25 cellular contexts compared by ENCODE assay signal in the genomic region with DNA sequence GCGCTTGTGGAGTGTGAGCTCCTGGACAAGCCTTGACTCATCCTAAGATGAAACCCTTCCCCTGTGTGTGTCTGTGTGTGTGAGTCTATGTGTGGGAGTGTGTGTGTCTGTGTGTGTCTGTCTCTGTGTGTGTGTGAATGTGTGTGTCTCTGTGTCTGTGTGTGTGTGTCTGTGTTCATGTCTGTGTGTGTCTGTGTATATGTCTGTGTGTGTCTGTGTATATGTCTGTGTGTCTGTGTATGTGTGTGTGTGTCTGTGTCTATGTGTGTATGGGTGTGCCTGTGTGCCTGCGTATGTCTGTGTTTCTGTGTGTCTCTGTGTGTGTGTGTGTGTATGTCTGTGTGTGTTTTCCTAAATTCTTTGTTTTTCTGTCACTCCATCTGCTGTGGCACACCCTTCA. TPM values are rescaled to one million over a fixed set of nuclear protein-coding genes. Genes with fewer than 3 reads are reported as not detected.
DNase-seq lines count a peak whose midpoint lies in the region; ATAC-seq, FAIRE-seq and TF ChIP-seq lines count a peak whose summit lies in the region.
"Had no signal": no experiment of that assay in that cellular context is flagged by ENCODE, and none has a peak within 500 bp of the region (broad histone marks: within the 10 kb centered on the region; RNA-seq: fewer than 3 reads in every experiment).

No MANE protein-coding gene starts in this region.

- peak overlapping the region; percentile 99; the same call in 1 of the 2 replicates for H2BK15ac ChIP-seq in H1 (ENCODE audit: low read length)

- no peak overlapping the region for H4K8ac ChIP-seq in H1 (ENCODE audit: extremely low read depth, insufficient read depth, low read length)

- peaks cover 4% of the 10 kb centered on the region for H3K36me3 Mint-ChIP-seq in mesothelial cell of epicardium

- peaks cover 15% of the 10 kb centered on the region for H3K9me3 Mint-ChIP-seq in mesothelial cell of epicardium
- H3K9me3 Mint-ChIP-seq: CD4-positive, alpha-beta T cell had no signal

- no peak overlapping the region for H3K4me2 ChIP-seq in HepG2 (ENCODE audit: low read depth, low read length)
- H3K4me2 ChIP-seq in H1 (ENCODE audit: insufficient read depth in 1 of 2, low read depth in 2 of 2, low read length in 2 of 2): no peak overlapping the region

- H2AK5ac ChIP-seq in H1 (ENCODE audit: low read depth, low read length): peak overlapping the region; percentile 97

- H3K23me2 ChIP-seq in H1 (ENCODE audit: low read depth, low read length): peaks cover 4% of the 10 kb centered on the region; the same call in 1 of the 2 replicates

- no peak overlapping the region for H2AFZ ChIP-seq in HepG2 (ENCODE audit: low read length)
- H2AFZ ChIP-seq in H1 (ENCODE audit: low read length): no peak overlapping the region
- H2AFZ ChIP-seq: GM23248 had no signal

- no peak overlapping the region for H3K27ac ChIP-seq in HepG2 (ENCODE audit: extremely low read length, insufficient read depth, low read length)
- no peak overlapping the region for H3K27ac ChIP-seq in right lobe of liver
- H3K27ac ChIP-seq in H1 (ENCODE audit: low read depth, low read length): no peak overlapping the region
- no peak overlapping the region for H3K27ac ChIP-seq in aorta (ENCODE audit: low read depth in 1 of 2, low read length in 2 of 2)
- H3K27ac ChIP-seq: GM23248 had no signal

- FAIRE-seq in HepG2 (lab: Jason Lieb, UNC) (no peak), H1 (lab: Jason Lieb, UNC) (no peak)
- FAIRE-seq: GM12878, GM19239 had no signal

- peak overlapping the region; percentile 80; the same call in 1 of the 2 replicates for H2BK5ac ChIP-seq in H1 (ENCODE audit: low read depth, low read length)

- ATAC-seq in HepG2 (no peak), right lobe of liver (no peak), HG02973 (IDR thresholded peaks at IDR 0.05; ENCODE audit: unreplicated experiment) (no peak), aorta (ENCODE audit: low FRiP score) (no peak)
- ATAC-seq: GM12878, HCT116 had no signal

- no TSS peak for BruUV-seq in HepG2 (replicated peaks; lab: Mats Ljungman, UMichigan)

- CTCF ChIA-PET in HepG2 (lab: Yijun Ruan, JAX; ENCODE audit: low intra/inter-chr PET ratio, low total read pairs) (no interaction called here), H1 (lab: Charles Lee; ENCODE audit: partially characterized antibody) (interaction anchor here (0.9 to 4.8 kb wide), 10 partner anchors 19 to 281 kb away, joined by 3 to 36 read pairs (median 4); no protein-coding TSS in a partner anchor)

- H3K36me3 ChIP-seq in HepG2 (replicated peaks in 1 of 2; ENCODE audit: control insufficient read depth in 1 of 2, insufficient read depth in 2 of 2, low read length in 2 of 2) (no peaks in the 10 kb centered on the region), right lobe of liver (no peaks in the 10 kb centered on the region), H1 (ENCODE audit: control insufficient read depth in 2 of 4, insufficient read depth in 4 of 4, low read length in 3 of 4) (no peaks in the 10 kb centered on the region), aorta (ENCODE audit: control insufficient read depth in 1 of 2, insufficient read depth in 2 of 2, low read length in 1 of 2) (no peaks in the 10 kb centered on the region)

- H3K27me3 ChIP-seq in HepG2 (ENCODE audit: control insufficient read depth in 1 of 2, insufficient read depth in 2 of 2, low read length in 2 of 2) (peaks cover 7 to 51% of the 10 kb centered on the region in 2 experiments), right lobe of liver (no peaks in the 10 kb centered on the region), H1 (replicated peaks in 1 of 4; ENCODE audit: control insufficient read depth in 3 of 4, extremely low read depth in 1 of 4, insufficient read depth in 3 of 4, low read length in 3 of 4) (peaks cover 0 to 8% (median 2%) of the 10 kb centered on the region in 4 experiments; a peak in 4 of 7 replicates), aorta (ENCODE audit: control insufficient read depth in 1 of 2, insufficient read depth in 2 of 2, low read length in 1 of 2) (no peaks in the 10 kb centered on the region)

- H3K4me1 Mint-ChIP-seq in mesothelial cell of epicardium: peaks cover 47% of the 10 kb centered on the region
- H3K4me1 Mint-ChIP-seq: B cell had no signal

- H3K79me1 ChIP-seq in H1 (ENCODE audit: low read depth, low read length): no peaks in the 10 kb centered on the region

- TF ChIP-seq RAD21 in HepG2 (CRISPR knock-in tag; IDR thresholded peaks at IDR 0.05) (no peak), H1 (IDR thresholded peaks at IDR 0.05 in 1 of 2, conservative IDR thresholded peaks at IDR 0.05 in 1 of 2; ENCODE audit: low read depth in 2 of 2, low read length in 2 of 2) (no peak)

- no peaks in the 10 kb centered on the region for H3K9me3 ChIP-seq in HepG2 (ENCODE audit: low read length)
- no peaks in the 10 kb centered on the region for H3K9me3 ChIP-seq in right lobe of liver
- no peaks in the 10 kb centered on the region for H3K9me3 ChIP-seq in H1 (ENCODE audit: insufficient read depth in 2 of 2, low read depth in 1 of 2, low read length in 1 of 2)
- H3K9me3 ChIP-seq in aorta (ENCODE audit: control insufficient read depth, low read length): no peaks in the 10 kb centered on the region

- H3K27me3 Mint-ChIP-seq in mesothelial cell of epicardium (ENCODE audit: low read depth): no peaks in the 10 kb centered on the region

- no peak overlapping the region for H3K23ac ChIP-seq in H1 (ENCODE audit: insufficient read length)

- H4K20me1 ChIP-seq in HepG2 (ENCODE audit: insufficient read depth, low read length) (no peaks in the 10 kb centered on the region), H1 (replicated peaks in 1 of 2; ENCODE audit: control insufficient read depth in 1 of 2, insufficient read depth in 2 of 2, low read length in 2 of 2) (peaks cover 0 to 2% of the 10 kb centered on the region in 2 experiments)

- H3K18ac ChIP-seq in H1 (ENCODE audit: extremely low read depth, low read length): no peak overlapping the region

- H2BK12ac ChIP-seq in H1 (ENCODE audit: low read depth, low read length): peak overlapping the region; percentile 96; the same call in 1 of the 2 replicates

- H3K4me1 ChIP-seq in HepG2 (ENCODE audit: insufficient read depth, low read length): no peaks in the 10 kb centered on the region
- no peaks in the 10 kb centered on the region for H3K4me1 ChIP-seq in right lobe of liver
- peaks cover 0 to 5% (median 1%) of the 10 kb centered on the region in 4 experiments; a peak in 4 of 7 replicates for H3K4me1 ChIP-seq in H1 (replicated peaks in 1 of 4; ENCODE audit: control insufficient read depth in 3 of 4, insufficient read depth in 4 of 4, low read length in 3 of 4)
- H3K4me1 ChIP-seq in aorta (ENCODE audit: control insufficient read depth in 1 of 2, insufficient read depth in 2 of 2, low read length in 2 of 2): no peaks in the 10 kb centered on the region

- H3K27ac Mint-ChIP-seq in mesothelial cell of epicardium: peak overlapping the region; percentile 36
- H3K27ac Mint-ChIP-seq: B cell; CD4-positive, alpha-beta T cell had no signal

- H4K5ac ChIP-seq in H1 (ENCODE audit: insufficient read length, low read depth, low read length): no peak overlapping the region

- H3K4me3 Mint-ChIP-seq in mesothelial cell of epicardium: no peak overlapping the region
- H3K4me3 Mint-ChIP-seq: B cell; CD4-positive, alpha-beta T cell had no signal

- in situ Hi-C loops in HepG2 (cut with HindIII; ENCODE audit: extremely low pct_ligation_motif_present, low pct_unique_long_range_greater_than_20kb): no loop called here

- H2BK120ac ChIP-seq in H1 (replicated peaks; ENCODE audit: low read depth, low read length): no peak overlapping the region

- peak overlapping the region; percentile 15 for H3K4ac ChIP-seq in H1 (replicated peaks; ENCODE audit: insufficient read length, low read depth, low read length)

- POLR2A ChIA-PET in HepG2 (lab: Yijun Ruan, JAX) (no interaction called here), H1 (lab: Charles Lee; ENCODE audit: partially characterized antibody) (no interaction called here)

- WGBS in HepG2 (ENCODE audit: low lambda C conversion rate): 92% methylated on average over 2 of the region's 2 CpGs
- WGBS in right lobe of liver (ENCODE audit: insufficient coverage, low coverage, low lambda C conversion rate, missing lambda C conversion rate): no CpG with 5 or more reads among the region's 2 CpGs
- WGBS in H1 (ENCODE audit: extremely low coverage in 1 of 2, insufficient coverage in 1 of 2, insufficient read length in 1 of 2, insufficient replicate concordance in 2 of 2, low coverage in 1 of 2, low lambda C conversion rate in 2 of 2, missing lambda C conversion rate in 1 of 2), 2 experiments: 94% methylated on average over 2 of the region's 2 CpGs; no CpG with 5 or more reads in 1 of the 2 experiments
- 93 to 96% methylated on average over 2 of the region's 2 CpGs for WGBS in aorta, 2 donors

- H3K9ac ChIP-seq in HepG2 (ENCODE audit: insufficient read depth, low read depth, low read length): no peak overlapping the region
- no peak overlapping the region for H3K9ac ChIP-seq in H1 (replicated peaks in 1 of 4; ENCODE audit: extremely low read depth in 1 of 4, low read depth in 3 of 4, low read length in 3 of 4)
- H3K9ac ChIP-seq: GM23248 had no signal

- TF ChIP-seq POLR2A in HepG2 (IDR thresholded peaks at IDR 0.05; ENCODE audit: insufficient read depth in 1 of 2, low read depth in 2 of 2, low read length in 2 of 2) (no peak), right lobe of liver (IDR thresholded peaks at IDR 0.05) (no peak), H1 (IDR thresholded peaks at IDR 0.05; ENCODE audit: control extremely low read depth in 1 of 2, low read depth in 2 of 2, low read length in 2 of 2) (no peak)

- no peak for TF ChIP-seq CTCF in HepG2 (CRISPR knock-in tag; IDR thresholded peaks at IDR 0.05)
- no peak for TF ChIP-seq CTCF in right lobe of liver (IDR thresholded peaks at IDR 0.05)
- no peak for TF ChIP-seq CTCF in H1 (IDR thresholded peaks at IDR 0.05; ENCODE audit: control extremely low read depth in 1 of 3, insufficient read depth in 1 of 3, low read depth in 1 of 3, low read length in 3 of 3)
- no peak for TF ChIP-seq CTCF in mesothelial cell of epicardium (IDR thresholded peaks at IDR 0.05; ENCODE audit: unreplicated experiment)

- peak overlapping the region; percentile 56 for H4K91ac ChIP-seq in H1 (replicated peaks; ENCODE audit: insufficient read length, low read length)

- H2BK20ac ChIP-seq in H1 (ENCODE audit: low read length): peak overlapping the region; percentile 86

- H3K56ac ChIP-seq in H1 (replicated peaks; ENCODE audit: insufficient read length, low read depth, low read length): peak overlapping the region; percentile 77

- intact Hi-C loops in HepG2 (cut with micrococcal nuclease; ENCODE audit: unreplicated experiment): no loop called here
- intact Hi-C loops in right lobe of liver (cut with DNase I): no loop called here
- intact Hi-C loops in aorta (cut with DNase I): no loop called here

- H3K79me2 ChIP-seq in HepG2 (ENCODE audit: insufficient read depth, low read length): no peaks in the 10 kb centered on the region
- H3K79me2 ChIP-seq in H1 (ENCODE audit: control insufficient read depth in 1 of 2, insufficient read depth in 2 of 2, low read length in 2 of 2): no peaks in the 10 kb centered on the region

- DNase-seq in HepG2 (ENCODE audit: low spot score) (no peak), right lobe of liver (no peak), H1 (ENCODE audit: low read depth in 1 of 2, low spot score in 2 of 2) (no peak), mesothelial cell of epicardium (ENCODE audit: low spot score in 2 of 2, unreplicated experiment in 2 of 2) (no peak), NCI-H2171 (lab: John Stamatoyannopoulos, UW) (no peak), aorta (no peak), NCI-H524 treated with DMSO at 0.1 percent for 48 hours (lab: John Stamatoyannopoulos, UW) (no peak)
- DNase-seq: CD4-positive, alpha-beta T cell; DMS153; GM23248; Kasumi-1; MM.1S; NCI-H1092; NCI-H1436 treated with DMSO at 0.1 percent for 48 hours; NCI-H2029; NCI-H2171 treated with DMSO at 0.1 percent for 48 hours; NCI-H446; NK-92 treated with Interleukin-12 subunit alpha and Interleukin-12 subunit beta, amount 100 ng/mL, for 24 hours; OCI-M1; Right ventricle myocardium superior had no signal

- H3K14ac ChIP-seq in H1 (ENCODE audit: insufficient read length): no peak overlapping the region

- TF ChIP-seq EP300 in HepG2 (IDR thresholded peaks at IDR 0.05; ENCODE audit: low read depth in 2 of 2, low read length in 2 of 2) (no peak), HepG2 (CRISPR knock-in tag; IDR thresholded peaks at IDR 0.05; ENCODE audit: borderline replicate concordance) (no peak), H1 (IDR thresholded peaks at IDR 0.05; ENCODE audit: borderline replicate concordance in 1 of 2, low read depth in 2 of 2, low read length in 2 of 2) (no peak)

- no peak overlapping the region for H3K4me3 ChIP-seq in HepG2 (replicated peaks in 1 of 3; ENCODE audit: insufficient read depth in 1 of 3, low read depth in 2 of 3, low read length in 3 of 3)
- H3K4me3 ChIP-seq in right lobe of liver: no peak overlapping the region
- no peak overlapping the region for H3K4me3 ChIP-seq in H1 (ENCODE audit: extremely low read depth in 1 of 4, insufficient read depth in 2 of 4, low read depth in 3 of 4, low read length in 4 of 4)
- no peak overlapping the region for H3K4me3 ChIP-seq in aorta (ENCODE audit: low read length in 2 of 2)
- H3K4me3 ChIP-seq: GM12878, GM23248 had no signal

RNA-seq across cellular contexts. Expression of a gene that starts 48.7 kb away (rescaled TPM):
- total RNA-seq in HepG2 (2016; rRNA removed; fragmentation: Illumina TruSeq; extraction: Trizol): 8.9 and 14.2 TPM in 2 replicates
- total RNA-seq in HepG2 (2016; cell fraction: cytosol; rRNA removed; fragmentation: Illumina TruSeq; extraction: Trizol; ENCODE audit: low read depth): 3.2 and 3.4 TPM in 2 replicates
- 7.2 and 13.5 TPM in 2 replicates for total RNA-seq in HepG2 (2016; cell fraction: insoluble cytoplasmic fraction; rRNA removed; fragmentation: Illumina TruSeq; extraction: Trizol)
- total RNA-seq in HepG2 (2016; cell fraction: membrane; rRNA removed; fragmentation: Illumina TruSeq; extraction: Trizol): 9.3 and 10.1 TPM in 2 replicates
- total RNA-seq in HepG2 (2016; cell fraction: nucleus; rRNA removed; fragmentation: Illumina TruSeq; extraction: Trizol): 9.5 and 11.5 TPM in 2 replicates
- 8.9 and 12.2 TPM in 2 replicates for polyA plus RNA-seq in HepG2 (2011; rRNA removed)
- polyA plus RNA-seq in HepG2 (2011; cell fraction: cytosol; rRNA removed): 7.1 and 9.1 TPM in 2 replicates
- 37.0 and 38.2 TPM in 2 replicates for polyA plus RNA-seq in HepG2 (2011; cell fraction: nucleus; rRNA removed)
- polyA plus RNA-seq in HepG2 (2012): 5.8 and 12.8 TPM in 2 replicates
- polyA plus RNA-seq in HepG2 (2016; cell fraction: cytosol; fragmentation: Illumina TruSeq; extraction: Trizol; ENCODE audit: low read depth): 3.1 and 3.8 TPM in 2 replicates
- 10.0 and 10.2 TPM in 2 replicates for polyA plus RNA-seq in HepG2 (2016; cell fraction: insoluble cytoplasmic fraction; fragmentation: Illumina TruSeq; extraction: Trizol; ENCODE audit: low read depth)
- polyA plus RNA-seq in HepG2 (2016; cell fraction: membrane; fragmentation: Illumina TruSeq; extraction: Trizol; ENCODE audit: low read depth): 6.7 and 8.9 TPM in 2 replicates
- polyA plus RNA-seq in HepG2 (2016; cell fraction: nucleus; fragmentation: Illumina TruSeq; extraction: Trizol; ENCODE audit: insufficient read depth, low read depth): 19.2 and 21.5 TPM in 2 replicates
- polyA minus RNA-seq in HepG2 (2011; rRNA and poly(A)+ RNA removed; ENCODE audit: low replicate concordance): 25.7 and 70.4 TPM in 2 replicates
- 8.2 and 8.6 TPM in 2 replicates for polyA minus RNA-seq in HepG2 (2011; cell fraction: cytosol; rRNA and poly(A)+ RNA removed)
- polyA minus RNA-seq in HepG2 (2011; cell fraction: nucleus; rRNA and poly(A)+ RNA removed): 13.4 and 15.9 TPM in 2 replicates
- total RNA-seq in right lobe of liver: 10 to 100 TPM in 3 of 6 experiments, 1 to 10 TPM in 3; 6.6 to 17.9 (median 10.3) TPM
- total RNA-seq in H1 (2021; fragmentation: NEBNext Ultra II Directional; extraction: Animal tissue kit (Norgen Biotek cat#: 25700)): 12.6 and 13.2 TPM in 2 replicates
- 8.2 and 12.1 TPM in 2 replicates for polyA plus RNA-seq in H1 (2011; rRNA removed)
- 11.5 TPM for polyA plus RNA-seq in H1 (2011; cell fraction: cytosol; rRNA removed)
- 27.8 TPM for polyA plus RNA-seq in H1 (2011; cell fraction: nucleus; rRNA removed)
- 8.5 to 14.4 TPM (median 12.2 TPM) in 4 replicates for polyA plus RNA-seq in H1 (2012, experiment 1 of 2)
- 7.6 TPM for polyA plus RNA-seq in H1 (2012, experiment 2 of 2)
- polyA plus RNA-seq in H1 (2013, experiment 1 of 2): 5.0 TPM
- 5.5 TPM for polyA plus RNA-seq in H1 (2013, experiment 2 of 2)
- 8.6 and 9.0 TPM in 2 replicates for polyA minus RNA-seq in H1 (2011; rRNA and poly(A)+ RNA removed)
- 12.0 TPM for polyA minus RNA-seq in H1 (2011; cell fraction: cytosol; rRNA and poly(A)+ RNA removed)
- polyA minus RNA-seq in H1 (2011; cell fraction: nucleus; rRNA and poly(A)+ RNA removed): 17.0 TPM
- 27.6 to 30.1 TPM (median 30.1 TPM) in 3 replicates for total RNA-seq in mesothelial cell of epicardium
- total RNA-seq in aorta: 10 to 100 TPM; 25.8 to 31.8 TPM
- 10 to 100 TPM; 14.1 to 27.2 TPM for polyA plus RNA-seq in aorta
